10 cellular contexts compared by ENCODE assay signal in the genomic region with DNA sequence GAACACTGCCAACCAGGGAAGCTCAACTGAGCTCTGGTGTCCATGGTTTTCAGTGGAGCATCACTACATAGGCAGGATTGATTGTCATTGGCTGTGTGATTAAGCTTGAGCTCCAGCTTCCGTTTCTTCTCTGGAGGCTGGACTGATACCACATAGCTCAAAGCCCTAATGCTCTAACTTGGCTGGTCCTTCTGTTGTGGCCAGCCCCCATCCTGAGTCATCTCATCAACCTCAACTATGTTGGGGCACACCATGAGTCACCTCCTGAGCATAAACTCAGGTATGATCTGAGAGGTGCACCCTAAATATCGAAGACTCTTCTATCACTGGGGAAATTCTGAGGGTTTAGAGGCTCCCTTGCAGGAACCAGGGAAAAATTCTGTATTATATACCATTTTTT.
DNase-seq lines count a peak whose midpoint lies in the region; ATAC-seq and TF ChIP-seq lines count a peak whose summit lies in the region.
"Had no signal": no experiment of that assay in that cellular context is flagged by ENCODE, and none has a peak within 500 bp of the region (broad histone marks: within the 10 kb centered on the region; RNA-seq: fewer than 3 reads in every experiment).

No MANE protein-coding gene starts in this region.

- ATAC-seq in HG03354 (IDR thresholded peaks at IDR 0.05; ENCODE audit: poor library complexity, severe bottlenecking, unreplicated experiment) = peak; percentile 48
- peak; percentile 92 for ATAC-seq in activated CD8-positive, alpha-beta T cell treated with anti-CD3 and anti-CD28 coated beads for 36 hours
- peak; percentile 80 for ATAC-seq in stimulated activated naive CD8-positive, alpha-beta T cell treated with anti-CD3 and anti-CD28 coated beads, Interleukin-15, Interleukin-2, amounts not matched to agents 100 U/mL and 50 U/mL, for 24 hours
- ATAC-seq in GM19452 (IDR thresholded peaks at IDR 0.05; ENCODE audit: unreplicated experiment) = no peak
- ATAC-seq in aorta (ENCODE audit: low FRiP score) = no peak

- intact Hi-C loops in activated naive CD4-positive, alpha-beta T cell treated with anti-CD3 and anti-CD28 coated beads for 36 hours (cut with micrococcal nuclease) = no loop called here
- intact Hi-C loops in activated CD8-positive, alpha-beta T cell treated with anti-CD3 and anti-CD28 coated beads for 36 hours (cut with micrococcal nuclease) = loop anchor here (5.0 kb wide), 1 partner anchor 55 kb away; no protein-coding TSS in a partner anchor
- intact Hi-C loops in aorta (cut with DNase I) = no loop called here

- no peaks in the 10 kb centered on the region for H3K4me1 ChIP-seq in aorta (ENCODE audit: control insufficient read depth in 1 of 2, insufficient read depth in 2 of 2, low read length in 2 of 2)

- no peaks in the 10 kb centered on the region for H3K36me3 ChIP-seq in aorta (ENCODE audit: control insufficient read depth in 1 of 2, insufficient read depth in 2 of 2, low read length in 1 of 2)

- CTCF ChIA-PET in activated naive CD4-positive, alpha-beta T cell treated with anti-CD3 and anti-CD28 coated beads for 36 hours (lab: Charles Lee) = no interaction called here
- CTCF ChIA-PET in activated CD8-positive, alpha-beta T cell treated with anti-CD3 and anti-CD28 coated beads for 36 hours (lab: Charles Lee) = interaction anchor here (0.6 kb wide), 1 partner anchor 117 kb away, joined by 3 read pairs; no protein-coding TSS in a partner anchor

- no peak for TF ChIP-seq CTCF in activated CD8-positive, alpha-beta T cell treated with anti-CD3 and anti-CD28 coated beads for 36 hours (IDR thresholded peaks at IDR 0.05)
- no peak for TF ChIP-seq CTCF in glutamatergic neuron (IDR thresholded peaks at IDR 0.05; ENCODE audit: partially characterized antibody, unreplicated experiment)

- H3K27ac Mint-ChIP-seq in activated naive CD4-positive, alpha-beta T cell treated with anti-CD3 and anti-CD28 coated beads for 36 hours = no peak overlapping the region
- H3K27ac Mint-ChIP-seq in activated CD8-positive, alpha-beta T cell treated with anti-CD3 and anti-CD28 coated beads for 36 hours = no peak overlapping the region
- no peak overlapping the region for H3K27ac Mint-ChIP-seq in glutamatergic neuron (ENCODE audit: unreplicated experiment)
- H3K27ac Mint-ChIP-seq: CD14-positive monocyte had no signal

- peaks cover 21% of the 10 kb centered on the region for H3K27me3 Mint-ChIP-seq in activated naive CD4-positive, alpha-beta T cell treated with anti-CD3 and anti-CD28 coated beads for 36 hours (ENCODE audit: low read depth)
- H3K27me3 Mint-ChIP-seq in activated CD8-positive, alpha-beta T cell treated with anti-CD3 and anti-CD28 coated beads for 36 hours = peaks cover 6% of the 10 kb centered on the region
- H3K27me3 Mint-ChIP-seq in glutamatergic neuron (ENCODE audit: unreplicated experiment) = peaks cover 1% of the 10 kb centered on the region

- H3K9me3 ChIP-seq in aorta (ENCODE audit: control insufficient read depth, low read length) = peaks cover 1% of the 10 kb centered on the region

- no peak overlapping the region for H3K4me3 Mint-ChIP-seq in activated naive CD4-positive, alpha-beta T cell treated with anti-CD3 and anti-CD28 coated beads for 36 hours
- no peak overlapping the region for H3K4me3 Mint-ChIP-seq in activated CD8-positive, alpha-beta T cell treated with anti-CD3 and anti-CD28 coated beads for 36 hours
- no peak overlapping the region for H3K4me3 Mint-ChIP-seq in glutamatergic neuron (ENCODE audit: unreplicated experiment)
- H3K4me3 Mint-ChIP-seq: CD14-positive monocyte had no signal

- POLR2A ChIA-PET in activated CD8-positive, alpha-beta T cell treated with anti-CD3 and anti-CD28 coated beads for 36 hours (lab: Charles Lee) = interaction anchor here (0.6 kb wide), 1 partner anchor 1869 kb away, joined by 3 read pairs; no protein-coding TSS in a partner anchor

- 78 to 89% methylated on average over 2 of the region's 2 CpGs for WGBS in aorta, 2 donors

- peaks cover 2% of the 10 kb centered on the region for H3K9me3 Mint-ChIP-seq in activated naive CD4-positive, alpha-beta T cell treated with anti-CD3 and anti-CD28 coated beads for 36 hours
- H3K9me3 Mint-ChIP-seq in activated CD8-positive, alpha-beta T cell treated with anti-CD3 and anti-CD28 coated beads for 36 hours = peaks cover 4% of the 10 kb centered on the region
- no peaks in the 10 kb centered on the region for H3K9me3 Mint-ChIP-seq in glutamatergic neuron (ENCODE audit: unreplicated experiment)

- H3K4me3 ChIP-seq in aorta (ENCODE audit: low read length in 2 of 2) = no peak overlapping the region

- DNase-seq in activated naive CD4-positive, alpha-beta T cell treated with anti-CD3 and anti-CD28 coated beads for 36 hours = peak; percentile 23
- no peak for DNase-seq in activated naive CD4-positive, alpha-beta T cell treated with anti-CD3 and anti-CD28 coated beads, Interleukin-2, amount 50 U/mL, for 16 hours
- peak; percentile 69 for DNase-seq in activated CD8-positive, alpha-beta T cell treated with anti-CD3 and anti-CD28 coated beads for 36 hours
- peak; percentile 9 for DNase-seq in stimulated activated naive CD8-positive, alpha-beta T cell treated with anti-CD3 and anti-CD28 coated beads, Interleukin-15, Interleukin-2, amounts not matched to agents 100 U/mL and 50 U/mL, for 24 hours
- DNase-seq in aorta (no peak), glutamatergic neuron (no peak)
- DNase-seq: NCI-H524 had no signal

- H3K36me3 Mint-ChIP-seq in activated naive CD4-positive, alpha-beta T cell treated with anti-CD3 and anti-CD28 coated beads for 36 hours (ENCODE audit: low read depth) = no peaks in the 10 kb centered on the region
- H3K36me3 Mint-ChIP-seq in activated CD8-positive, alpha-beta T cell treated with anti-CD3 and anti-CD28 coated beads for 36 hours (ENCODE audit: low read depth) = no peaks in the 10 kb centered on the region
- H3K36me3 Mint-ChIP-seq in glutamatergic neuron (ENCODE audit: unreplicated experiment) = no peaks in the 10 kb centered on the region

- H3K27ac ChIP-seq in aorta (ENCODE audit: low read depth in 1 of 2, low read length in 2 of 2) = no peak overlapping the region

- no peaks in the 10 kb centered on the region for H3K27me3 ChIP-seq in aorta (ENCODE audit: control insufficient read depth in 1 of 2, insufficient read depth in 2 of 2, low read length in 1 of 2)

- H3K4me1 Mint-ChIP-seq in activated naive CD4-positive, alpha-beta T cell treated with anti-CD3 and anti-CD28 coated beads for 36 hours (ENCODE audit: low read depth) = peaks cover 18% of the 10 kb centered on the region
- peaks cover 23% of the 10 kb centered on the region for H3K4me1 Mint-ChIP-seq in activated CD8-positive, alpha-beta T cell treated with anti-CD3 and anti-CD28 coated beads for 36 hours (ENCODE audit: low read depth)
- H3K4me1 Mint-ChIP-seq in glutamatergic neuron (ENCODE audit: low read depth, unreplicated experiment) = no peaks in the 10 kb centered on the region

Comparison
In these comparisons a context has a peak if more than half of its experiments do, and no peak if none do; other contexts are left out.
1. DNase-seq: peak in activated naive CD4-positive, alpha-beta T cell treated with anti-CD3 and anti-CD28 coated beads for 36 hours (single experiment), activated CD8-positive, alpha-beta T cell treated with anti-CD3 and anti-CD28 coated beads for 36 hours (single experiment) and stimulated activated naive CD8-positive, alpha-beta T cell treated with anti-CD3 and anti-CD28 coated beads, Interleukin-15, Interleukin-2, amounts not matched to agents 100 U/mL and 50 U/mL, for 24 hours (single experiment); none in activated naive CD4-positive, alpha-beta T cell treated with anti-CD3 and anti-CD28 coated beads, Interleukin-2, amount 50 U/mL, for 16 hours (single experiment), aorta (0 of 2) and glutamatergic neuron (single experiment).
2. ATAC-seq: peak in HG03354 (single experiment), activated CD8-positive, alpha-beta T cell treated with anti-CD3 and anti-CD28 coated beads for 36 hours (single experiment) and stimulated activated naive CD8-positive, alpha-beta T cell treated with anti-CD3 and anti-CD28 coated beads, Interleukin-15, Interleukin-2, amounts not matched to agents 100 U/mL and 50 U/mL, for 24 hours (single experiment); none in GM19452 (single experiment) and aorta (single experiment).